In genomic region chr10:79444243-79445119, GRCh38 we compare ENCODE assay signal across 8 cellular contexts. TPM values are rescaled to one million over a fixed set of nuclear protein-coding genes. Genes with fewer than 3 reads are reported as not detected.
DNase-seq lines count a peak whose midpoint lies in the region; ATAC-seq, FAIRE-seq and TF ChIP-seq lines count a peak whose summit lies in the region.

No MANE protein-coding gene starts in this region.

- peak; percentile 69 for DNase-seq in A172 (ENCODE audit: low spot score)
- DNase-seq in GM18507 (ENCODE audit: extremely low spot score, insufficient read length, low read depth): no peak
- DNase-seq in fibroblast of villous mesenchyme (ENCODE audit: low read depth): peak; percentile 84
- no peak for DNase-seq in type B pancreatic cell (ENCODE audit: extremely low spot score, unreplicated experiment)

- H3K9me3 Mint-ChIP-seq in activated T-helper 17 cell treated with anti-CD3 and anti-CD28 coated beads, Interleukin-2, amount 50 U/mL, for 72 hours: no peaks in the 10 kb centered on the region
- no peaks in the 10 kb centered on the region for H3K9me3 Mint-ChIP-seq in type B pancreatic cell

- no peaks in the 10 kb centered on the region for H3K9me2 ChIP-seq in neural cell (ENCODE audit: insufficient read depth, low read length)

- H3K4me2 ChIP-seq in OCI-LY3 (ENCODE audit: low read length) (peak overlapping the region; percentile 99), neural cell (ENCODE audit: low read length) (no peak overlapping the region)

- peaks cover 9% of the 10 kb centered on the region for H3K4me1 ChIP-seq in OCI-LY3 (ENCODE audit: low read length)

- peak; percentile 29 for ATAC-seq in HG03066 (IDR thresholded peaks at IDR 0.05; ENCODE audit: low read depth, unreplicated experiment)
- ATAC-seq in activated T-helper 17 cell treated with anti-CD3 and anti-CD28 coated beads, Interleukin-2, amount 50 U/mL, for 72 hours (replicated peaks): peak; percentile 44

- peak; percentile 21 for FAIRE-seq in GM18507 (lab: Jason Lieb, UNC)

- H3K4me3 ChIP-seq in OCI-LY3 (ENCODE audit: low read length) (peak overlapping the region; percentile 91), fibroblast of villous mesenchyme (ENCODE audit: low read depth, low read length) (peak overlapping the region; percentile 79), neural cell (ENCODE audit: low read length) (peak overlapping the region; percentile 63)

- no peaks in the 10 kb centered on the region for H3F3A ChIP-seq in neural cell (ENCODE audit: insufficient read depth, low read length, poor library complexity, severe bottlenecking)

- TF ChIP-seq CTCF in OCI-LY3 (IDR thresholded peaks at IDR 0.05; ENCODE audit: low read depth, low read length) (no peak), fibroblast of villous mesenchyme (IDR thresholded peaks at IDR 0.05; ENCODE audit: insufficient read depth, low read depth, low read length) (no peak), neural cell (IDR thresholded peaks at IDR 0.05; ENCODE audit: poor library complexity, severe bottlenecking) (no peak), type B pancreatic cell (conservative IDR thresholded peaks at IDR 0.05) (no peak)

- peak overlapping the region; percentile 84 for H3K4me3 Mint-ChIP-seq in activated T-helper 17 cell treated with anti-CD3 and anti-CD28 coated beads, Interleukin-2, amount 50 U/mL, for 72 hours
- H3K4me3 Mint-ChIP-seq in type B pancreatic cell: peak overlapping the region; percentile 90

- no peak for TF ChIP-seq EP300 in neural cell (conservative IDR thresholded peaks at IDR 0.05; ENCODE audit: poor library complexity, severe bottlenecking)

- H3K9ac ChIP-seq in OCI-LY3 (ENCODE audit: low read length) (peak overlapping the region; percentile 55), neural cell (ENCODE audit: low read length) (no peak overlapping the region)

- peak overlapping the region; percentile 46; the same call in 1 of the 2 replicates for H2AFZ ChIP-seq in OCI-LY3 (ENCODE audit: low read depth, low read length)
- no peak overlapping the region for H2AFZ ChIP-seq in neural cell (ENCODE audit: low read depth, low read length)

- TF ChIP-seq RAD21 in neural cell (conservative IDR thresholded peaks at IDR 0.05): no peak

- H3K36me3 ChIP-seq in OCI-LY3 (replicated peaks; ENCODE audit: low read depth, low read length): no peaks in the 10 kb centered on the region
- H3K36me3 ChIP-seq in neural cell (ENCODE audit: insufficient read depth, low read length): no peaks in the 10 kb centered on the region

- H3K79me2 ChIP-seq in OCI-LY3 (ENCODE audit: low read length) (no peaks in the 10 kb centered on the region), neural cell (replicated peaks; ENCODE audit: insufficient read depth, low read length) (no peaks in the 10 kb centered on the region)

- H3K27me3 ChIP-seq in OCI-LY3 (ENCODE audit: low read depth, low read length): peaks cover 10% of the 10 kb centered on the region; the same call in 1 of the 2 replicates
- H3K27me3 ChIP-seq in neural cell (ENCODE audit: insufficient read depth, low read depth, low read length): peaks cover 39% of the 10 kb centered on the region

- no peak overlapping the region for H3K27ac ChIP-seq in OCI-LY3 (ENCODE audit: low read length)
- H3K27ac ChIP-seq in neural cell (ENCODE audit: low read length): no peak overlapping the region

- H3K27ac Mint-ChIP-seq in activated T-helper 17 cell treated with anti-CD3 and anti-CD28 coated beads, Interleukin-2, amount 50 U/mL, for 72 hours: no peak overlapping the region
- H3K27ac Mint-ChIP-seq in type B pancreatic cell: peak overlapping the region; percentile 74

- H4K20me1 ChIP-seq in OCI-LY3 (ENCODE audit: insufficient read depth, low read length): no peaks in the 10 kb centered on the region
- H4K20me1 ChIP-seq in neural cell (ENCODE audit: insufficient read depth): no peaks in the 10 kb centered on the region

- no peaks in the 10 kb centered on the region for H3K9me3 ChIP-seq in OCI-LY3 (ENCODE audit: insufficient read depth, low read length)
- no peaks in the 10 kb centered on the region for H3K9me3 ChIP-seq in neural cell (ENCODE audit: low read length)

- no peaks in the 10 kb centered on the region for H3K36me3 Mint-ChIP-seq in activated T-helper 17 cell treated with anti-CD3 and anti-CD28 coated beads, Interleukin-2, amount 50 U/mL, for 72 hours (ENCODE audit: low read depth)
- peaks cover 3% of the 10 kb centered on the region for H3K36me3 Mint-ChIP-seq in type B pancreatic cell

- no peaks in the 10 kb centered on the region for H3K27me3 Mint-ChIP-seq in activated T-helper 17 cell treated with anti-CD3 and anti-CD28 coated beads, Interleukin-2, amount 50 U/mL, for 72 hours
- H3K27me3 Mint-ChIP-seq in type B pancreatic cell: peaks cover 24% of the 10 kb centered on the region

- peaks cover 19% of the 10 kb centered on the region for H3K4me1 Mint-ChIP-seq in activated T-helper 17 cell treated with anti-CD3 and anti-CD28 coated beads, Interleukin-2, amount 50 U/mL, for 72 hours
- peaks cover 33% of the 10 kb centered on the region for H3K4me1 Mint-ChIP-seq in type B pancreatic cell (ENCODE audit: unreplicated experiment)

TF ChIP-seq in neural cell, 6 proteins besides CTCF, POLR2A, EP300 and RAD21:
- TF ChIP-seq EZH2 (IDR thresholded peaks at IDR 0.05; ENCODE audit: borderline replicate concordance, insufficient read depth, low read length, poor library complexity, severe bottlenecking) (peak; percentile 67), SMC3 (conservative IDR thresholded peaks at IDR 0.05; ENCODE audit: poor library complexity) (no peak), MXI1 (conservative IDR thresholded peaks at IDR 0.05; ENCODE audit: poor library complexity, severe bottlenecking) (no peak)

RNA-seq across cellular contexts. Expression of gene ZCCHC24, which starts 0.9 kb away (rescaled TPM):
- 10.7 and 12.2 TPM in 2 replicates for total RNA-seq in A172 (2014; rRNA removed; shearing (Covaris generic))
- 1 to 10 TPM; 1.3 to 2.6 TPM for total RNA-seq in activated T-helper 17 cell treated with anti-CD3 and anti-CD28 coated beads, Interleukin-2, amount 50 U/mL, for 72 hours
- total RNA-seq in fibroblast of villous mesenchyme: 28.7 and 36.7 TPM in 2 replicates
- not detected in 2 replicates for polyA plus RNA-seq in neural cell
- polyA minus RNA-seq in neural cell: 0.23 TPM in 1 of 2 replicates, not detected in the other
- 2.7 and 29.1 TPM in 2 replicates for total RNA-seq in type B pancreatic cell (ENCODE audit: low replicate concordance)

Comparison
In these comparisons a context has a peak if more than half of its experiments do, and no peak if none do; other contexts are left out.
1. DNase-seq: peak in A172 (single experiment) and fibroblast of villous mesenchyme (single experiment); none in GM18507 (single experiment) and type B pancreatic cell (single experiment).
2. Peak in every context shown above with its lines, with median percentiles within 50 percentile points of each other: H3K4me3 ChIP-seq.